In genomic region chr5:54902817-54903473, GRCh38 we compare ENCODE assay signal across 9 cellular contexts.
DNase-seq lines count a peak whose midpoint lies in the region; ATAC-seq, FAIRE-seq and TF ChIP-seq lines count a peak whose summit lies in the region.
"Had no signal": no experiment of that assay in that cellular context is flagged by ENCODE, and none has a peak within 500 bp of the region (broad histone marks: within the 10 kb centered on the region; RNA-seq: fewer than 3 reads in every experiment).

No MANE protein-coding gene starts in this region.

- no peak overlapping the region; a peak in 1 of 20 replicates for H3K4me3 ChIP-seq in BLaER1 treated with 17β-estradiol and CSF1 and Interleukin-3, amounts not matched to agents 10 nM and 100 nM

- DNase-seq in GM19239 (ENCODE audit: insufficient read length, low spot score), result peak; percentile 22
- peak; percentile 89 for DNase-seq in RPMI8226
- DNase-seq in kidney glomerular epithelial cell (lab: John Stamatoyannopoulos, UW), result peak; percentile 22
- no peak for DNase-seq in D721Med (ENCODE audit: insufficient read length, low spot score)
- DNase-seq in GM12892 (ENCODE audit: insufficient read length), result no peak
- DNase-seq in retina, result no peak

- no peak for TF ChIP-seq CTCF in D721Med (IDR thresholded peaks at IDR 0.05; ENCODE audit: insufficient read depth, missing control alignments)

- H3K27me3 ChIP-seq in BLaER1 treated with 17β-estradiol and CSF1 and Interleukin-3, amounts not matched to agents 10 nM and 100 nM, result 0 out of 22 replicates have a peak, but pooled peaks cover 0 to 6% (median 0%) of the 10 kb centered on the region in 11 experiments

- H3K9me3 ChIP-seq in BLaER1 treated with 17β-estradiol and CSF1 and Interleukin-3, amounts not matched to agents 10 nM and 100 nM (replicated peaks in 1 of 11), result no peaks in the 10 kb centered on the region

- H3K4me2 ChIP-seq in BLaER1 treated with 17β-estradiol and CSF1 and Interleukin-3, amounts not matched to agents 10 nM and 100 nM, result peak overlapping the region; percentile 63 to 87 (median 81)

- no peaks in the 10 kb centered on the region for H3K36me3 ChIP-seq in BLaER1 treated with 17β-estradiol and CSF1 and Interleukin-3, amounts not matched to agents 10 nM and 100 nM

- FAIRE-seq in GM19239 (lab: Jason Lieb, UNC), result peak; percentile 95
- no peak for FAIRE-seq in D721Med (lab: Jason Lieb, UNC)
- no peak for FAIRE-seq in GM12892 (lab: Jason Lieb, UNC)
- FAIRE-seq: colon had no signal

- peak; percentile 100 for ATAC-seq in HG03139 (IDR thresholded peaks at IDR 0.05; ENCODE audit: unreplicated experiment)

- no peaks in the 10 kb centered on the region for H4K20me1 ChIP-seq in BLaER1 treated with 17β-estradiol and CSF1 and Interleukin-3, amounts not matched to agents 10 nM and 100 nM

- H3K4me1 ChIP-seq in BLaER1 treated with 17β-estradiol and CSF1 and Interleukin-3, amounts not matched to agents 10 nM and 100 nM, result peaks cover 38 to 76% (median 62%) of the 10 kb centered on the region in 10 experiments

- TF ChIP-seq POLR2A in GM12892 (IDR thresholded peaks at IDR 0.05; ENCODE audit: low read depth, low read length), result no peak

- peak overlapping the region in 9 of 11 experiments; percentile 4 to 79 (median 50); a peak in 14 of 22 replicates for H3K27ac ChIP-seq in BLaER1 treated with 17β-estradiol and CSF1 and Interleukin-3, amounts not matched to agents 10 nM and 100 nM

- peak overlapping the region in 4 of 11 experiments; percentile 18 to 65 (median 54); a peak in 4 of 22 replicates for H3K9ac ChIP-seq in BLaER1 treated with 17β-estradiol and CSF1 and Interleukin-3, amounts not matched to agents 10 nM and 100 nM

Comparison
In these comparisons a context has a peak if more than half of its experiments do, and no peak if none do; other contexts are left out.
1. DNase-seq: peak in GM19239 (single experiment), RPMI8226 (single experiment) and kidney glomerular epithelial cell (single experiment); none in D721Med (single experiment), GM12892 (single experiment) and retina (single experiment).